In genomic region chr9:94156549-94157407, GRCh38 we compare ENCODE assay signal across 1 cellular context.
TF ChIP-seq lines count a peak whose summit lies in the region.

No MANE protein-coding gene starts in this region.

TF ChIP-seq in SK-N-SH treated with all-trans-retinoic acid at 6 μM for 48 hours, 23 proteins besides CTCF, POLR2A, EP300 and RAD21 (continued from another document):
- TF ChIP-seq PATZ1 (CRISPR knock-in tag; IDR thresholded peaks at IDR 0.05; ENCODE audit: borderline replicate concordance) (no peak), ZNF8 (CRISPR knock-in tag; IDR thresholded peaks at IDR 0.05) (no peak)
